ENCODE assay signal across 9 cellular contexts in genomic region chr13:109874921-109875454, GRCh38.
DNase-seq lines count a peak whose midpoint lies in the region; ATAC-seq and TF ChIP-seq lines count a peak whose summit lies in the region.
"Had no signal": no experiment of that assay in that cellular context is flagged by ENCODE, and none has a peak within 500 bp of the region (broad histone marks: within the 10 kb centered on the region; RNA-seq: fewer than 3 reads in every experiment).

No MANE protein-coding gene starts in this region.

- no peaks in the 10 kb centered on the region for H3K36me3 Mint-ChIP-seq in GM23338 (ENCODE audit: low read depth)

- no peaks in the 10 kb centered on the region for H4K20me1 ChIP-seq in GM23338 (replicated peaks; ENCODE audit: insufficient read depth)

- H3K9me3 ChIP-seq in adrenal gland (replicated peaks in 1 of 3): no peaks in the 10 kb centered on the region
- no peaks in the 10 kb centered on the region for H3K9me3 ChIP-seq in left ventricle myocardium inferior (replicated peaks)
- no peaks in the 10 kb centered on the region for H3K9me3 ChIP-seq in thoracic aorta

- peaks cover 11% of the 10 kb centered on the region for H3K4me1 Mint-ChIP-seq in GM23338

- H3K27ac ChIP-seq in GM23338 (ENCODE audit: low read depth) (no peak overlapping the region), adrenal gland (peak overlapping the region; percentile 38 to 81 (median 48)), left ventricle myocardium inferior (replicated peaks) (peak overlapping the region; percentile 72), thoracic aorta (peak overlapping the region; percentile 88)

- no peak overlapping the region for H3K27ac Mint-ChIP-seq in GM23338

- H3K36me3 ChIP-seq in GM23338 (ENCODE audit: insufficient read depth): no peaks in the 10 kb centered on the region
- H3K36me3 ChIP-seq in adrenal gland (replicated peaks in 1 of 2): no peaks in the 10 kb centered on the region
- H3K36me3 ChIP-seq in left ventricle myocardium inferior: no peaks in the 10 kb centered on the region
- H3K36me3 ChIP-seq in thoracic aorta: no peaks in the 10 kb centered on the region

- no peaks in the 10 kb centered on the region for H3K9me2 ChIP-seq in GM23338 (ENCODE audit: insufficient read depth)

- H3K4me2 ChIP-seq in GM23338: no peak overlapping the region

- H3F3A ChIP-seq in GM23338 (replicated peaks; ENCODE audit: low read depth): no peaks in the 10 kb centered on the region

- no peaks in the 10 kb centered on the region for H3K27me3 Mint-ChIP-seq in GM23338 (ENCODE audit: insufficient read depth, low read depth, poor library complexity)

- H3K4me3 Mint-ChIP-seq in GM23338: no peak overlapping the region

- no peaks in the 10 kb centered on the region for H3K9me3 Mint-ChIP-seq in GM23338

- H3K4me3 ChIP-seq in GM23338 (no peak overlapping the region), adrenal gland (no peak overlapping the region), left ventricle myocardium inferior (no peak overlapping the region), thoracic aorta (peak overlapping the region; percentile 28)

- intact Hi-C loops in adrenal gland (cut with DNase I) (no loop called here), left ventricle myocardium inferior (cut with micrococcal nuclease) (no loop called here)

- 16 to 20% (median 16%) methylated on average over 4 of the region's 4 CpGs for WGBS in adrenal gland, 4 donors

- TF ChIP-seq POLR2A in adrenal gland (IDR thresholded peaks at IDR 0.05): peak in 1 of 2 donors; percentile 9

- TF ChIP-seq CTCF in GM23338 (conservative IDR thresholded peaks at IDR 0.05; ENCODE audit: low read depth in 2 of 2) (no peak), adrenal gland (IDR thresholded peaks at IDR 0.05) (no peak), left ventricle myocardium inferior (IDR thresholded peaks at IDR 0.05; ENCODE audit: borderline replicate concordance) (no peak), thoracic aorta (IDR thresholded peaks at IDR 0.05) (no peak)

- H3K27me3 ChIP-seq in GM23338 (ENCODE audit: insufficient read depth) (no peaks in the 10 kb centered on the region), adrenal gland (no peaks in the 10 kb centered on the region), left ventricle myocardium inferior (ENCODE audit: low read depth) (no peaks in the 10 kb centered on the region), thoracic aorta (replicated peaks; ENCODE audit: insufficient read depth) (no peaks in the 10 kb centered on the region)

- DNase-seq in GM23338 (ENCODE audit: low spot score) (no peak), adrenal gland (peak in 1 of 7 donors; percentile 46), left ventricle myocardium inferior (no peak), thoracic aorta (ENCODE audit: low spot score) (no peak), NCI-H526 (lab: John Stamatoyannopoulos, UW) (no peak)
- DNase-seq in stimulated activated CD4-positive, alpha-beta T cell treated with anti-CD3 and anti-CD28 coated beads, Interleukin-2, amount 100 ng/mL, for 24 hours: no peak
- DNase-seq: NCI-H1417 treated with DMSO at 0.1 percent for 48 hours, occipital lobe had no signal

- no peaks in the 10 kb centered on the region for H3K79me2 ChIP-seq in GM23338 (replicated peaks; ENCODE audit: insufficient read depth)

- H2AFZ ChIP-seq in GM23338: peak overlapping the region; percentile 59; the same call in 1 of the 2 replicates

- ATAC-seq in GM23338: no peak
- ATAC-seq in thoracic aorta (ENCODE audit: insufficient number of reproducible peaks, low FRiP score, low read depth): peak; percentile 47
- ATAC-seq in HG02852 (IDR thresholded peaks at IDR 0.05; ENCODE audit: unreplicated experiment): no peak

- no peaks in the 10 kb centered on the region for H3K4me1 ChIP-seq in GM23338 (ENCODE audit: insufficient read depth)
- peaks cover 19 to 26% of the 10 kb centered on the region in 2 donors for H3K4me1 ChIP-seq in adrenal gland (replicated peaks in 1 of 2)
- H3K4me1 ChIP-seq in left ventricle myocardium inferior: peaks cover 37% of the 10 kb centered on the region
- H3K4me1 ChIP-seq in thoracic aorta (ENCODE audit: control insufficient read depth in 1 of 2, low read depth in 2 of 2): peaks cover 21 to 39% of the 10 kb centered on the region in 2 donors

TF ChIP-seq in GM23338, 12 proteins besides CTCF, POLR2A, EP300 and RAD21 (continues in another document):
- TF ChIP-seq ZNF114 (CRISPR knock-in tag; IDR thresholded peaks at IDR 0.05) (no peak), EZH2 (IDR thresholded peaks at IDR 0.05; ENCODE audit: low read depth, unreplicated experiment) (no peak), CREB1 (CRISPR knock-in tag; IDR thresholded peaks at IDR 0.05; ENCODE audit: low read depth) (no peak), NANOG (IDR thresholded peaks at IDR 0.05; ENCODE audit: borderline replicate concordance) (no peak), STAT1 (IDR thresholded peaks at IDR 0.05; ENCODE audit: unreplicated experiment) (no peak), POLR2AphosphoS5 (IDR thresholded peaks at IDR 0.05; ENCODE audit: low read depth) (no peak), JUNB (IDR thresholded peaks at IDR 0.05; ENCODE audit: unreplicated experiment) (no peak), ZNF462 (CRISPR knock-in tag; IDR thresholded peaks at IDR 0.05) (no peak)
